ENCODE assay signal across 22 cellular contexts in genomic region chr14:75323571-75323970, GRCh38. TPM values are rescaled to one million over a fixed set of nuclear protein-coding genes. Genes with fewer than 3 reads are reported as not detected.
DNase-seq lines count a peak whose midpoint lies in the region; FAIRE-seq and TF ChIP-seq lines count a peak whose summit lies in the region.
"Had no signal": no experiment of that assay in that cellular context is flagged by ENCODE, and none has a peak within 500 bp of the region (broad histone marks: within the 10 kb centered on the region; RNA-seq: fewer than 3 reads in every experiment).

No MANE protein-coding gene starts in this region.

- peak overlapping the region; percentile 2 for H3K9ac ChIP-seq in neuronal stem cell (ENCODE audit: low read depth, low read length, poor library complexity)

- H2BK12ac ChIP-seq in neuronal stem cell (ENCODE audit: low read length): no peak overlapping the region

- H2AK5ac ChIP-seq in neuronal stem cell (ENCODE audit: low read depth, low read length): no peak overlapping the region

- H2BK120ac ChIP-seq in neuronal stem cell (ENCODE audit: low read depth, low read length): no peak overlapping the region

- H3K4me1 ChIP-seq in neuronal stem cell (ENCODE audit: control insufficient read depth in 2 of 2, insufficient read depth in 1 of 2, low read depth in 1 of 2, low read length in 2 of 2): no peaks in the 10 kb centered on the region
- H3K4me1 ChIP-seq: adrenal gland, heart left ventricle, suprapubic skin had no signal

- WGBS in neuronal stem cell (ENCODE audit: extremely low coverage in 2 of 2, insufficient read length in 2 of 2, insufficient replicate concordance in 1 of 2), 2 donors: no CpG with 5 or more reads among the region's 6 CpGs

- no peaks in the 10 kb centered on the region for H3K9me3 ChIP-seq in neuronal stem cell (replicated peaks in 1 of 2; ENCODE audit: control insufficient read depth in 2 of 2, insufficient read depth in 1 of 2, low read depth in 1 of 2, low read length in 2 of 2)
- H3K9me3 ChIP-seq: adrenal gland, heart left ventricle, suprapubic skin had no signal

- H4K91ac ChIP-seq in neuronal stem cell (ENCODE audit: low read depth, low read length, poor library complexity): no peak overlapping the region

- H3K27me3 ChIP-seq in neuronal stem cell (ENCODE audit: control insufficient read depth in 3 of 3, insufficient read depth in 3 of 3, low read depth in 1 of 3, low read length in 3 of 3): peaks cover 0 to 26% (median 0%) of the 10 kb centered on the region in 3 experiments
- H3K27me3 ChIP-seq: adrenal gland, heart left ventricle, suprapubic skin had no signal

- H3K4me3 ChIP-seq in epithelial cell of esophagus (ENCODE audit: low read length): no peak overlapping the region
- no peak overlapping the region for H3K4me3 ChIP-seq in neuronal stem cell (ENCODE audit: low read length in 2 of 2)
- H3K4me3 ChIP-seq: adrenal gland, heart left ventricle, SK-N-MC, smooth muscle cell, suprapubic skin had no signal

- no peaks in the 10 kb centered on the region for H3K36me3 ChIP-seq in neuronal stem cell (replicated peaks in 1 of 2; ENCODE audit: control insufficient read depth in 2 of 2, insufficient read depth in 2 of 2, low read length in 2 of 2)
- H3K36me3 ChIP-seq: adrenal gland, heart left ventricle, suprapubic skin had no signal

- no peak for FAIRE-seq in HTR-8/SVneo (lab: Jason Lieb, UNC)
- FAIRE-seq: colon, RCC 7860 had no signal

- no peak overlapping the region for H2BK5ac ChIP-seq in neuronal stem cell (ENCODE audit: low read length)

- H3K4ac ChIP-seq in neuronal stem cell (ENCODE audit: low read length): no peak overlapping the region

- DNase-seq in ELR (ENCODE audit: low read depth): peak; percentile 45
- peak; percentile 61 for DNase-seq in RKO (ENCODE audit: low spot score)
- DNase-seq in epithelial cell of esophagus (ENCODE audit: low read depth): peak; percentile 39
- no peak for DNase-seq in neuronal stem cell (ENCODE audit: low spot score)
- no peak for DNase-seq in HTR-8/SVneo (ENCODE audit: insufficient read length, low spot score)
- DNase-seq in glomerular visceral epithelial cell (ENCODE audit: extremely low spot score): no peak
- no peak for DNase-seq in A172 (ENCODE audit: low spot score)
- DNase-seq: activated CD4-positive, alpha-beta T cell treated with anti-CD3 and anti-CD28 coated beads, Interleukin-2, amount 10 ng/mL, durations not matched to agents 24 days and 14 days; activated naive CD4-positive, alpha-beta T cell; activated T-cell treated with anti-CD3 and anti-CD28 coated beads, Interleukin-2, amount 50 U/mL, for 48 hours; adrenal gland; heart left ventricle; naive thymus-derived CD4-positive, alpha-beta T cell; NCI-H1048; NCI-H1694 treated with DMSO at 0.1 percent for 48 hours; NCI-H2171; NCI-H524 treated with DMSO at 0.1 percent for 48 hours had no signal

- H2BK15ac ChIP-seq in neuronal stem cell (ENCODE audit: low read length): no peak overlapping the region

- no peak overlapping the region for H3K23ac ChIP-seq in neuronal stem cell (ENCODE audit: low read depth, low read length, poor library complexity)

- H2AFZ ChIP-seq in neuronal stem cell (ENCODE audit: low read length): no peak overlapping the region

- H3K18ac ChIP-seq in neuronal stem cell (ENCODE audit: low read length): no peak overlapping the region

- H4K8ac ChIP-seq in neuronal stem cell (ENCODE audit: low read depth, low read length): no peak overlapping the region

- no peak overlapping the region for H3K27ac ChIP-seq in neuronal stem cell (replicated peaks; ENCODE audit: low read length)
- H3K27ac ChIP-seq: adrenal gland, heart left ventricle, SK-N-MC, suprapubic skin had no signal

- H3K14ac ChIP-seq in neuronal stem cell (ENCODE audit: low read length): no peak overlapping the region

- no peak overlapping the region for H3K4me2 ChIP-seq in neuronal stem cell (ENCODE audit: insufficient read depth, low read length, poor library complexity, severe bottlenecking)
- H3K4me2 ChIP-seq: smooth muscle cell had no signal

- no peaks in the 10 kb centered on the region for H3K79me1 ChIP-seq in neuronal stem cell (ENCODE audit: low read depth, low read length)

- no peak for TF ChIP-seq CTCF in epithelial cell of esophagus (IDR thresholded peaks at IDR 0.05; ENCODE audit: insufficient read depth, low read depth, low read length, missing control alignments)

RNA-seq across cellular contexts. Expression of gene FOS, which starts 44.9 kb away (rescaled TPM):
- 20.4 TPM for polyA plus RNA-seq in neuronal stem cell (2013, experiment 1 of 2)
- 21.0 TPM for polyA plus RNA-seq in neuronal stem cell (2013, experiment 2 of 2)
- total RNA-seq in A172 (2014; rRNA removed; shearing (Covaris generic)): 0.89 and 2.2 TPM in 2 replicates

Comparison
In these comparisons a context has a peak if more than half of its experiments do, and no peak if none do; other contexts are left out.
1. DNase-seq: peak in ELR (single experiment), RKO (single experiment) and epithelial cell of esophagus (single experiment); none in neuronal stem cell (single experiment), HTR-8/SVneo (single experiment), glomerular visceral epithelial cell (single experiment) and A172 (single experiment).